ENCODE assay signal across 32 cellular contexts in the genomic region with DNA sequence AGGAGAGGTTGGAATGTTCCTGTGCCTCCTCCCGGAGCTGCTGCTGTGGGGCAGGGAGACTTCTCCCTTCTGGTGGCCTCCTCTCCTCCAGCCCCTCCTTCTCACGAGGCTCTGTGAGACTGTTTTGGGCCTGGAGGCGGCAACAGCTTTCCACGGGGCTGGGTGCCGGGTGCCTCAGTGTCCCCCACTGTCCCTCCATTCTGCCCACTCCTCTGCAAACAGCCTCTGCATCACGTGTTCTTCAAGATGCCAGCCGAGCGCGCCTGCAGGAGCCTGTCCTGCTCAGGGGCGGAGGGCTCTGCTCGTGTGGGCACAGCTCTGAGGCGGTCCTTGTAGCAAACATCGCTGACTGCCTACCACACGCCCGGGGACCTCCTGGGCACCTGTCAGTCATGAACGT.
"Had no signal": no experiment of that assay in that cellular context is flagged by ENCODE, and none has a peak within 500 bp of the region (broad histone marks: within the 10 kb centered on the region; RNA-seq: fewer than 3 reads in every experiment).

No MANE protein-coding gene starts in this region.

- H3K27me3 ChIP-seq: brain microvascular endothelial cell, MG63, Peyer's patch had no signal

- ATAC-seq: activated CD4-positive, alpha-beta T cell treated with anti-CD3 and anti-CD28 coated beads for 36 hours; activated CD4-positive, CD25-positive, alpha-beta regulatory T cell treated with anti-CD3 and anti-CD28 coated beads, Interleukin-2, amount 50 U/mL, for 24 hours; activated CD8-positive, alpha-beta memory T cell treated with anti-CD3 and anti-CD28 coated beads, Interleukin-2, amount 10 ng/mL, durations not matched to agents 7 days and 5 days; activated T-cell treated with anti-CD3 and anti-CD28 coated beads, Interleukin-2, amount 50 U/mL, for 72 hours; activated T-helper 17 cell treated with anti-CD3 and anti-CD28 coated beads, Interleukin-2, amount 50 U/mL, for 72 hours; PC-3; WTC11 had no signal

- H3K4me1 ChIP-seq: Peyer's patch had no signal

- H3K27ac ChIP-seq: brain microvascular endothelial cell, Peyer's patch had no signal

- H3K36me3 ChIP-seq: brain microvascular endothelial cell, MG63, Peyer's patch had no signal

- DNase-seq: activated CD4-positive, alpha-beta memory T cell treated with anti-CD3 and anti-CD28 coated beads, Interleukin-2, amount 10 ng/mL, durations not matched to agents 7 days and 5 days; activated CD4-positive, alpha-beta T cell treated with anti-CD3 and anti-CD28 coated beads for 36 hours; activated CD4-positive, alpha-beta T cell treated with anti-CD3 and anti-CD28 coated beads, Interleukin-2, amount 50 U/mL, for 1 hour; activated CD8-positive, alpha-beta memory T cell treated with anti-CD3 and anti-CD28 coated beads for 24 hours; activated CD8-positive, alpha-beta memory T cell treated with anti-CD3 and anti-CD28 coated beads, Interleukin-2, amount 10 ng/mL, durations not matched to agents 7 days and 5 days; activated CD8-positive, alpha-beta memory T cell treated with anti-CD3 and anti-CD28 coated beads, Interleukin-2, amount 50 U/mL, for 48 hours; activated effector memory CD4-positive, alpha-beta T cell treated with anti-CD3 and anti-CD28 coated beads, Interleukin-2, amount 50 U/mL, for 16 hours; activated naive CD4-positive, alpha-beta T cell; activated naive CD4-positive, alpha-beta T cell treated with anti-CD3 and anti-CD28 coated beads, Interleukin-2, amount 50 U/mL, for 16 hours; activated naive CD8-positive, alpha-beta T cell treated with anti-CD3 and anti-CD28 coated beads for 36 hours; activated T-cell treated with anti-CD3 and anti-CD28 coated beads, Interleukin-2, amount 50 U/mL, for 1 hour; activated T-cell treated with anti-CD3 and anti-CD28 coated beads, Interleukin-2, amount 50 U/mL, for 72 hours; amniotic stem cell; aorta; brain microvascular endothelial cell; Kasumi-1; KG1; MV-4-11; NCI-H1092; NCI-H1436 treated with DMSO at 0.1 percent for 48 hours; NCI-H1694 treated with DMSO at 0.1 percent for 48 hours; NCI-H2029; NCI-H345; NCI-H524 treated with DMSO at 0.1 percent for 48 hours; NK-92 treated with Interleukin-12 subunit alpha and Interleukin-12 subunit beta, amount 100 ng/mL, for 24 hours; PC-3; Peyer's patch; Right ventricle myocardium superior had no signal

- H3K4me3 ChIP-seq: MG63, Peyer's patch had no signal

- H3K9me3 ChIP-seq: MG63, Peyer's patch had no signal
